ENCODE assay signal across 8 cellular contexts in the genomic region with DNA sequence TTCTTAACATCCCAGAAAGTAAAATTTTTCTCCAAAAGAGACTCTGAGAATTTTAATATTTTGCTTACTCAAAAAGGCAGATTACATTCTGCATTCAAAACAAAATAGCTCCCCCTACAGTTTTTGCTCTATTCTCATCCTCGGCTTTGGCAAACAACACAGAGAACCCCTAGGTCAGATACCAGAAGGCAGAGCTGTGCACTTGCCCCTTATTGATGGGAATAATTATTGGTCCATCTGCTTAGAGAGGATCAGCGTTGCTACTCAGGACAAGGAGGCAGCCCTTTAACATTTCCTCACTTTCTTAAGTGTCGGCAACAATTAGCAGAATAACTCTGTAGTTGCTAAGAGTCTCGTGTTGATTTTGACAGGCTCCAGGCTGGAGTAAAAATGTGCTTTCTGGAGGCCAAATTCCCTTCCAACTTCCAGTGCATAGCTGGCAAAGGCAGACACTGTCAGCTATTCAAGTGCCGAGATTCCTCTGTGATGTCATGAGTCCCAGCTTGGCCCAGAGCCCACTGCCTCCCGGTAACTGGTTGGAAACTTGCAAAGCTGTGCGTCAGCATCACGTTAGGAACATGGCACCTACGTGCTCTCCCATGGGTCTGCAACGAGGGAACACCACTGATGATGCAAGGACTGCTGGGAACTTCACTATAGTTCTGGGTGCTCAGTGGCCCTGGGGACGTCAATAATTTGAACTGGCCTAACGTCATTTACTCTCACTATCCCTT.
DNase-seq lines count a peak whose midpoint lies in the region; ATAC-seq and TF ChIP-seq lines count a peak whose summit lies in the region.

No MANE protein-coding gene starts in this region.

- DNase-seq in HAP-1 (ENCODE audit: low spot score in 2 of 2) (peak; percentile 12 to 29), adipocyte (ENCODE audit: low read depth) (peak; percentile 66), left ventricle myocardium inferior (peak; percentile 85), sciatic nerve (ENCODE audit: low spot score) (peak; percentile 92), NOMO-1 (lab: John Stamatoyannopoulos, UW; ENCODE audit: unreplicated experiment in 2 of 2) (no peak)
- DNase-seq in T-helper 2 cell treated with Interferon-gamma antibody and Interleukin-4, amounts not matched to agents 5 μg/mL and 100 μg/mL, for 36 hours (ENCODE audit: low spot score), result no peak

- no peak overlapping the region for H3K9ac ChIP-seq in adipocyte (ENCODE audit: low read length)

- ATAC-seq in sciatic nerve (peak; percentile 92), HG03565 (IDR thresholded peaks at IDR 0.05; ENCODE audit: unreplicated experiment) (no peak), HG03432 (IDR thresholded peaks at IDR 0.05; ENCODE audit: unreplicated experiment) (no peak)

- H3K27me3 Mint-ChIP-seq in T-helper 2 cell treated with Interferon-gamma antibody and Interleukin-4, amounts not matched to agents 5 μg/mL and 100 μg/mL, for 36 hours (ENCODE audit: low read depth), result no peaks in the 10 kb centered on the region

- no peak overlapping the region for H3K27ac Mint-ChIP-seq in T-helper 2 cell treated with Interferon-gamma antibody and Interleukin-4, amounts not matched to agents 5 μg/mL and 100 μg/mL, for 36 hours

- peak overlapping the region; percentile 77 for H3K27ac ChIP-seq in left ventricle myocardium inferior (replicated peaks)

- H3K9me3 Mint-ChIP-seq in T-helper 2 cell treated with Interferon-gamma antibody and Interleukin-4, amounts not matched to agents 5 μg/mL and 100 μg/mL, for 36 hours, result peaks cover 4% of the 10 kb centered on the region

- H3K36me3 Mint-ChIP-seq in T-helper 2 cell treated with Interferon-gamma antibody and Interleukin-4, amounts not matched to agents 5 μg/mL and 100 μg/mL, for 36 hours (ENCODE audit: low read depth), result no peaks in the 10 kb centered on the region

- intact Hi-C loops in left ventricle myocardium inferior (cut with micrococcal nuclease), result no loop called here
- intact Hi-C loops in sciatic nerve (cut with DNase I), result loop anchor here (2.0 kb wide), 1 partner anchor 484 kb away; the partner anchor contains the start of gene ADAMTS9

- no peaks in the 10 kb centered on the region for H3K36me3 ChIP-seq in HAP-1 (replicated peaks)
- H3K36me3 ChIP-seq in adipocyte (ENCODE audit: control insufficient read depth, insufficient read depth, low read length, severe bottlenecking), result no peaks in the 10 kb centered on the region
- H3K36me3 ChIP-seq in left ventricle myocardium inferior, result no peaks in the 10 kb centered on the region

- no peaks in the 10 kb centered on the region for H3K4me1 Mint-ChIP-seq in T-helper 2 cell treated with Interferon-gamma antibody and Interleukin-4, amounts not matched to agents 5 μg/mL and 100 μg/mL, for 36 hours (ENCODE audit: low read depth)

- peak; percentile 64 for TF ChIP-seq CTCF in left ventricle myocardium inferior (IDR thresholded peaks at IDR 0.05; ENCODE audit: borderline replicate concordance)

- H3K4me1 ChIP-seq in HAP-1 (no peaks in the 10 kb centered on the region), adipocyte (ENCODE audit: control insufficient read depth, insufficient read depth, low read length) (peaks cover 13% of the 10 kb centered on the region), left ventricle myocardium inferior (peaks cover 30% of the 10 kb centered on the region)

- H3K4me3 ChIP-seq in HAP-1 (no peak overlapping the region), adipocyte (ENCODE audit: low read length) (peak overlapping the region; percentile 19), left ventricle myocardium inferior (peak overlapping the region; percentile 13)

- H3K27me3 ChIP-seq in HAP-1 (ENCODE audit: low read depth) (peaks cover 3% of the 10 kb centered on the region; the same call in 1 of the 2 replicates), adipocyte (replicated peaks; ENCODE audit: control insufficient read depth, insufficient read depth, low read length) (peaks cover 3% of the 10 kb centered on the region), left ventricle myocardium inferior (ENCODE audit: low read depth) (no peaks in the 10 kb centered on the region)

- in situ Hi-C loops in HAP-1 (cut with MboI; ENCODE audit: low sequenced_read_pairs), result loop anchor here (25.0 kb wide), 1 partner anchor 633 kb away; no protein-coding TSS in a partner anchor

- H3K9me3 ChIP-seq in HAP-1, result no peaks in the 10 kb centered on the region
- no peaks in the 10 kb centered on the region for H3K9me3 ChIP-seq in adipocyte (ENCODE audit: control insufficient read depth, low read length)
- peaks cover 7% of the 10 kb centered on the region for H3K9me3 ChIP-seq in left ventricle myocardium inferior (replicated peaks)

- no peak overlapping the region for H3K4me3 Mint-ChIP-seq in T-helper 2 cell treated with Interferon-gamma antibody and Interleukin-4, amounts not matched to agents 5 μg/mL and 100 μg/mL, for 36 hours

Comparison
In these comparisons a context has a peak if more than half of its experiments do, and no peak if none do; other contexts are left out.
1. DNase-seq: peak in HAP-1 (2 of 2), adipocyte (single experiment), left ventricle myocardium inferior (single experiment) and sciatic nerve (single experiment); none in NOMO-1 (0 of 2) and T-helper 2 cell treated with Interferon-gamma antibody and Interleukin-4, amounts not matched to agents 5 μg/mL and 100 μg/mL, for 36 hours (single experiment).